ENCODE assay signal across 9 cellular contexts in genomic region chr1:3531928-3532327, GRCh38.
DNase-seq lines count a peak whose midpoint lies in the region; ATAC-seq and TF ChIP-seq lines count a peak whose summit lies in the region.
"Had no signal": no experiment of that assay in that cellular context is flagged by ENCODE, and none has a peak within 500 bp of the region (broad histone marks: within the 10 kb centered on the region; RNA-seq: fewer than 3 reads in every experiment).

No MANE protein-coding gene starts in this region.

- H3K27me3 Mint-ChIP-seq in activated CD4-positive, alpha-beta T cell treated with anti-CD3 and anti-CD28 coated beads, Interleukin-2, amount 10 ng/mL, durations not matched to agents 24 days and 14 days: no peaks in the 10 kb centered on the region

- H3K4me3 Mint-ChIP-seq in activated CD4-positive, alpha-beta T cell treated with anti-CD3 and anti-CD28 coated beads, Interleukin-2, amount 10 ng/mL, durations not matched to agents 24 days and 14 days: peak overlapping the region; percentile 50

- no peaks in the 10 kb centered on the region for H3K79me1 ChIP-seq in mesendoderm (ENCODE audit: low read length)

- no peak overlapping the region for H3K18ac ChIP-seq in mesendoderm (ENCODE audit: low read length)

- intact Hi-C loops in activated CD4-positive, alpha-beta T cell treated with anti-CD3 and anti-CD28 coated beads, Interleukin-2, amount 10 ng/mL, durations not matched to agents 24 days and 14 days (cut with micrococcal nuclease): no loop called here
- intact Hi-C loops in body of pancreas (cut with DNase I): no loop called here

- H3K27me3 ChIP-seq in body of pancreas (no peaks in the 10 kb centered on the region), mesendoderm (ENCODE audit: insufficient read depth, low read length, poor library complexity) (no peaks in the 10 kb centered on the region), thoracic aorta (replicated peaks; ENCODE audit: insufficient read depth) (no peaks in the 10 kb centered on the region)
- H3K27me3 ChIP-seq: cardiac muscle cell had no signal

- peak overlapping the region; percentile 84 for H3K56ac ChIP-seq in mesendoderm (ENCODE audit: low read length)

- no peak overlapping the region for H4K5ac ChIP-seq in mesendoderm (ENCODE audit: low read length)

- H3K27ac ChIP-seq in body of pancreas (peak overlapping the region in 3 of 4 donors; percentile 49 to 78 (median 55)), mesendoderm (ENCODE audit: low read depth, low read length) (no peak overlapping the region), thoracic aorta (peak overlapping the region; percentile 34 to 66)
- H3K27ac ChIP-seq: cardiac muscle cell had no signal

- H3K4me3 ChIP-seq in body of pancreas (no peak overlapping the region), mesendoderm (ENCODE audit: low read length) (no peak overlapping the region), thoracic aorta (no peak overlapping the region)

- H3K4me1 Mint-ChIP-seq in activated CD4-positive, alpha-beta T cell treated with anti-CD3 and anti-CD28 coated beads, Interleukin-2, amount 10 ng/mL, durations not matched to agents 24 days and 14 days: peaks cover 7% of the 10 kb centered on the region

- no peak for TF ChIP-seq POLR2A in body of pancreas (IDR thresholded peaks at IDR 0.05)

- WGBS in body of pancreas, 2 donors: 44 to 58% methylated on average over 4 to 10 of the region's 10 CpGs
- no CpG with 5 or more reads among the region's 10 CpGs for WGBS in mesendoderm (ENCODE audit: extremely low coverage, insufficient coverage, low lambda C conversion rate)

- ATAC-seq in body of pancreas (no peak), thoracic aorta (ENCODE audit: insufficient number of reproducible peaks, low FRiP score, low read depth) (no peak), HG03565 (IDR thresholded peaks at IDR 0.05; ENCODE audit: unreplicated experiment) (no peak), GM19351 (IDR thresholded peaks at IDR 0.05; ENCODE audit: unreplicated experiment) (no peak)

- no peak overlapping the region for H2AK5ac ChIP-seq in mesendoderm (ENCODE audit: low read length)

- no peak overlapping the region for H3K4me2 ChIP-seq in mesendoderm (ENCODE audit: low read length)

- H2BK15ac ChIP-seq in mesendoderm (replicated peaks; ENCODE audit: low read depth): no peak overlapping the region

- H3K9ac ChIP-seq in mesendoderm (ENCODE audit: low read length): peak overlapping the region; percentile 38

- H3K79me2 ChIP-seq in mesendoderm (ENCODE audit: control insufficient read depth, insufficient read depth, low read length): no peaks in the 10 kb centered on the region

- DNase-seq in activated CD4-positive, alpha-beta T cell treated with anti-CD3 and anti-CD28 coated beads, Interleukin-2, amount 10 ng/mL, durations not matched to agents 24 days and 14 days: no peak
- no peak for DNase-seq in activated CD4-positive, alpha-beta T cell treated with anti-CD3 and anti-CD28 coated beads, Interleukin-2, amount 50 U/mL, for 48 hours
- DNase-seq in body of pancreas (peak in 3 of 4 donors; percentile 9 to 37 (median 36)), mesendoderm (no peak), thoracic aorta (ENCODE audit: low spot score) (no peak), SW480 (ENCODE audit: low spot score) (no peak)

- H3K4ac ChIP-seq in mesendoderm (ENCODE audit: low read depth, low read length): no peak overlapping the region

- H3K9me3 ChIP-seq in body of pancreas (no peaks in the 10 kb centered on the region), thoracic aorta (no peaks in the 10 kb centered on the region)

- H2BK120ac ChIP-seq in mesendoderm (ENCODE audit: low read depth, low read length): no peak overlapping the region

- H2BK5ac ChIP-seq in mesendoderm (ENCODE audit: low read length): no peak overlapping the region

- no peaks in the 10 kb centered on the region for H3K9me3 Mint-ChIP-seq in activated CD4-positive, alpha-beta T cell treated with anti-CD3 and anti-CD28 coated beads, Interleukin-2, amount 10 ng/mL, durations not matched to agents 24 days and 14 days

- peaks cover 23% of the 10 kb centered on the region for H3K4me1 ChIP-seq in body of pancreas
- H3K4me1 ChIP-seq in mesendoderm (ENCODE audit: control insufficient read depth, low read depth, low read length): no peaks in the 10 kb centered on the region
- H3K4me1 ChIP-seq in thoracic aorta (ENCODE audit: control insufficient read depth in 1 of 2, low read depth in 2 of 2): peaks cover 29 to 38% of the 10 kb centered on the region in 2 donors

- no peak for TF ChIP-seq CTCF in body of pancreas (IDR thresholded peaks at IDR 0.05)
- TF ChIP-seq CTCF in thoracic aorta (IDR thresholded peaks at IDR 0.05): no peak

- H4K8ac ChIP-seq in mesendoderm (ENCODE audit: low read depth, low read length): no peak overlapping the region

- H3K36me3 Mint-ChIP-seq in activated CD4-positive, alpha-beta T cell treated with anti-CD3 and anti-CD28 coated beads, Interleukin-2, amount 10 ng/mL, durations not matched to agents 24 days and 14 days (ENCODE audit: low read depth): no peaks in the 10 kb centered on the region

- H3K23ac ChIP-seq in mesendoderm (ENCODE audit: low read length): peak overlapping the region; percentile 97

- H3K36me3 ChIP-seq in body of pancreas (replicated peaks in 1 of 2; ENCODE audit: insufficient read depth in 1 of 2, low read depth in 2 of 2) (no peaks in the 10 kb centered on the region), mesendoderm (ENCODE audit: control insufficient read depth, insufficient read depth, low read length) (no peaks in the 10 kb centered on the region), thoracic aorta (no peaks in the 10 kb centered on the region)
- H3K36me3 ChIP-seq: cardiac muscle cell had no signal

- H3K27ac Mint-ChIP-seq in activated CD4-positive, alpha-beta T cell treated with anti-CD3 and anti-CD28 coated beads, Interleukin-2, amount 10 ng/mL, durations not matched to agents 24 days and 14 days: no peak overlapping the region

Comparison
In these comparisons a context has a peak if more than half of its experiments do, and no peak if none do; other contexts are left out.
1. DNase-seq: peak in body of pancreas (3 of 4); none in activated CD4-positive, alpha-beta T cell treated with anti-CD3 and anti-CD28 coated beads, Interleukin-2, amount 10 ng/mL, durations not matched to agents 24 days and 14 days (single experiment), activated CD4-positive, alpha-beta T cell treated with anti-CD3 and anti-CD28 coated beads, Interleukin-2, amount 50 U/mL, for 48 hours (0 of 2), mesendoderm (single experiment), thoracic aorta (single experiment) and SW480 (single experiment).